Comparison of ENCODE assay signal across 8 cellular contexts in genomic region chr1:84143796-84144565, GRCh38. TPM values are rescaled to one million over a fixed set of nuclear protein-coding genes. Genes with fewer than 3 reads are reported as not detected.
A peak's percentile ranks its signal among the peaks of the same experiment; 100 is the strongest.
DNase-seq lines count a peak whose midpoint lies in the region; ATAC-seq and TF ChIP-seq lines count a peak whose summit lies in the region.

PRKACB (plus strand) TSS chr1:84144271; CDS start chr1:84144362, 91 bp downstream.

- no TSS peak for BruUV-seq in Panc1 (replicated peaks; lab: Mats Ljungman, UMichigan)

- no peaks in the 10 kb centered on the region for H3K27me3 Mint-ChIP-seq in activated naive CD4-positive, alpha-beta T cell treated with anti-CD3 and anti-CD28 coated beads, Interleukin-2, amount 10 ng/mL, durations not matched to agents 7 days and 5 days

- H3K4me1 ChIP-seq in Panc1 (ENCODE audit: control insufficient read depth, insufficient read depth, low read length) (peaks cover 22% of the 10 kb centered on the region), mononuclear cell (ENCODE audit: insufficient read depth, low read length) (peaks cover 7% of the 10 kb centered on the region)

- ATAC-seq in HG02885 (IDR thresholded peaks at IDR 0.05; ENCODE audit: poor library complexity, unreplicated experiment), result peak; percentile 94
- ATAC-seq in Panc1, result peak; percentile 76

- intact Hi-C loops in Panc1 (cut with micrococcal nuclease; ENCODE audit: unreplicated experiment), result loop anchor here (5.0 to 10.0 kb wide), 2 partner anchors 348 to 621 kb away; no protein-coding TSS in a partner anchor

- peaks cover 36% of the 10 kb centered on the region for H3K4me1 Mint-ChIP-seq in activated naive CD4-positive, alpha-beta T cell treated with anti-CD3 and anti-CD28 coated beads, Interleukin-2, amount 10 ng/mL, durations not matched to agents 7 days and 5 days

- in situ Hi-C loops in Panc1 (cut with HindIII; ENCODE audit: low pct_unique_long_range_greater_than_20kb, low sequenced_read_pairs), result no loop called here

- no peaks in the 10 kb centered on the region for H3K27me3 ChIP-seq in Panc1 (ENCODE audit: control insufficient read depth, insufficient read depth, low read length)
- no peaks in the 10 kb centered on the region for H3K27me3 ChIP-seq in mononuclear cell (ENCODE audit: insufficient read depth, low read length)

- DNase-seq in activated naive CD4-positive, alpha-beta T cell treated with anti-CD3 and anti-CD28 coated beads, Interleukin-2, amount 10 ng/mL, durations not matched to agents 7 days and 5 days, result peak; percentile 21
- no peak for DNase-seq in activated naive CD4-positive, alpha-beta T cell (lab: John Stamatoyannopoulos, UW)
- peak; percentile 51 for DNase-seq in Panc1 (ENCODE audit: low read depth, low spot score)
- DNase-seq in coronary artery (ENCODE audit: low spot score), result no peak
- DNase-seq in DMS 273 treated with DMSO at 0.1 percent for 48 hours (lab: John Stamatoyannopoulos, UW), result no peak
- DNase-seq in NCI-H2029 treated with DMSO at 0.1 percent for 48 hours (lab: John Stamatoyannopoulos, UW), result no peak

- peak within 1 kb of the TSS; percentile 23 for H3K27ac ChIP-seq in Panc1 (ENCODE audit: low read length)
- H3K27ac ChIP-seq in coronary artery, result peak within 1 kb of the TSS in 1 of 2 donors; percentile 33

- peaks cover 2% of the 10 kb centered on the region for H3K9me3 Mint-ChIP-seq in activated naive CD4-positive, alpha-beta T cell treated with anti-CD3 and anti-CD28 coated beads, Interleukin-2, amount 10 ng/mL, durations not matched to agents 7 days and 5 days

- H3K4me3 ChIP-seq in Panc1 (ENCODE audit: low read depth in 2 of 2, low read length in 2 of 2) (no peak within 1 kb of the TSS), coronary artery (peak within 1 kb of the TSS; percentile 33), mononuclear cell (ENCODE audit: low read length) (peak within 1 kb of the TSS; percentile 47)

- CTCF ChIA-PET in activated naive CD4-positive, alpha-beta T cell treated with anti-CD3 and anti-CD28 coated beads, Interleukin-2, amount 10 ng/mL, durations not matched to agents 7 days and 5 days (lab: Charles Lee), result interaction anchor here (0.6 to 3.6 kb wide), 16 partner anchors 8 to 791 kb away, joined by 3 to 54 read pairs (median 4); partner anchors contain the start of gene SAMD13
- CTCF ChIA-PET in Panc1 (lab: Charles Lee), result interaction anchor here (0.6 to 1.0 kb wide), 3 partner anchors 297 to 638 kb away, joined by 3 to 4 read pairs (median 3); no protein-coding TSS in a partner anchor

- peaks cover 11% of the 10 kb centered on the region for H3K36me3 Mint-ChIP-seq in activated naive CD4-positive, alpha-beta T cell treated with anti-CD3 and anti-CD28 coated beads, Interleukin-2, amount 10 ng/mL, durations not matched to agents 7 days and 5 days

- peak within 1 kb of the TSS; percentile 99 for H3K4me3 Mint-ChIP-seq in activated naive CD4-positive, alpha-beta T cell treated with anti-CD3 and anti-CD28 coated beads, Interleukin-2, amount 10 ng/mL, durations not matched to agents 7 days and 5 days

- TF ChIP-seq CTCF in Panc1 (IDR thresholded peaks at IDR 0.05), result no peak
- no peak for TF ChIP-seq CTCF in coronary artery (IDR thresholded peaks at IDR 0.05)

- H3K9me3 ChIP-seq in Panc1 (ENCODE audit: control insufficient read depth, insufficient read depth, low read depth, low read length) (peaks cover 5% of the 10 kb centered on the region), mononuclear cell (ENCODE audit: low read depth, low read length) (no peaks in the 10 kb centered on the region)

- no peaks in the 10 kb centered on the region for H3K36me3 ChIP-seq in Panc1 (ENCODE audit: control insufficient read depth, insufficient read depth, low read length)

- POLR2A ChIA-PET in Panc1 (lab: Charles Lee), result interaction anchor here (0.5 to 1.2 kb wide), 3 partner anchors 84 to 362 kb away, joined by 3 to 15 read pairs (median 3); partner anchors contain the start of gene SPATA1

- peak within 1 kb of the TSS; percentile 97 for H3K27ac Mint-ChIP-seq in activated naive CD4-positive, alpha-beta T cell treated with anti-CD3 and anti-CD28 coated beads, Interleukin-2, amount 10 ng/mL, durations not matched to agents 7 days and 5 days

RNA-seq across cellular contexts. Expression of gene PRKACB, which starts in this region (rescaled TPM):
- total RNA-seq in Panc1 (2021; ENCODE audit: unreplicated experiment), result 54.9 TPM
- polyA plus RNA-seq in Panc1 (2012; ENCODE audit: insufficient read length), result 16.6 TPM
- total RNA-seq in mononuclear cell, result 57.8 TPM

Comparison
In these comparisons a context has a peak if more than half of its experiments do, and no peak if none do; other contexts are left out.
1. DNase-seq: peak in activated naive CD4-positive, alpha-beta T cell treated with anti-CD3 and anti-CD28 coated beads, Interleukin-2, amount 10 ng/mL, durations not matched to agents 7 days and 5 days (single experiment) and Panc1 (single experiment); none in activated naive CD4-positive, alpha-beta T cell (0 of 4), coronary artery (single experiment), DMS 273 treated with DMSO at 0.1 percent for 48 hours (single experiment) and NCI-H2029 treated with DMSO at 0.1 percent for 48 hours (single experiment).
2. H3K4me3 ChIP-seq: peak in coronary artery (single experiment) and mononuclear cell (single experiment); none in Panc1 (0 of 2).